In genomic region chr11:106216281-106216680, GRCh38 we compare ENCODE assay signal across 19 cellular contexts.
A peak's percentile ranks its signal among the peaks of the same experiment; 100 is the strongest.
DNase-seq lines count a peak whose midpoint lies in the region; ATAC-seq, FAIRE-seq and TF ChIP-seq lines count a peak whose summit lies in the region.
"Had no signal": no experiment of that assay in that cellular context is flagged by ENCODE, and none has a peak within 500 bp of the region (broad histone marks: within the 10 kb centered on the region; RNA-seq: fewer than 3 reads in every experiment).

No MANE protein-coding gene starts in this region.

- no peaks in the 10 kb centered on the region for H4K20me1 ChIP-seq in hepatocyte (ENCODE audit: insufficient read depth, poor library complexity, severe bottlenecking)

- intact Hi-C loops in left ventricle myocardium inferior (cut with micrococcal nuclease) (no loop called here), cardiac septum (cut with DNase I) (no loop called here)

- H3K27me3 ChIP-seq in left ventricle myocardium inferior (ENCODE audit: low read depth) (no peaks in the 10 kb centered on the region), hepatocyte (no peaks in the 10 kb centered on the region)
- H3K27me3 ChIP-seq: SJSA1 had no signal

- TF ChIP-seq CTCF in left ventricle myocardium inferior (IDR thresholded peaks at IDR 0.05; ENCODE audit: borderline replicate concordance) (no peak), choroid plexus epithelial cell (conservative IDR thresholded peaks at IDR 0.05; ENCODE audit: low read depth, low read length) (no peak), hepatocyte (IDR thresholded peaks at IDR 0.05; ENCODE audit: poor library complexity) (no peak)

- H3K4me2 ChIP-seq in hepatocyte, result peak overlapping the region; percentile 3

- H3K9me3 ChIP-seq in left ventricle myocardium inferior (replicated peaks) (peaks cover 15% of the 10 kb centered on the region), hepatocyte (ENCODE audit: low read depth) (no peaks in the 10 kb centered on the region)
- H3K9me3 ChIP-seq: SJSA1 had no signal

- H3K27ac ChIP-seq in left ventricle myocardium inferior (replicated peaks), result no peak overlapping the region
- H3K27ac ChIP-seq in hepatocyte, result peak overlapping the region; percentile 42
- H3K27ac ChIP-seq: C4-2B, SJSA1 had no signal

- DNase-seq in left ventricle myocardium inferior (peak; percentile 42), cardiac septum (ENCODE audit: low spot score) (no peak), choroid plexus epithelial cell (ENCODE audit: low read depth) (peak; percentile 50), hepatocyte (ENCODE audit: low spot score) (no peak), left lobe of liver (ENCODE audit: low spot score) (no peak), RCC 7860 (ENCODE audit: low spot score) (no peak)
- DNase-seq: CD8-positive, alpha-beta memory T cell; MV-4-11; NCI-H1105 treated with DMSO at 0.1 percent for 48 hours; NCI-H2029 treated with DMSO at 0.1 percent for 48 hours; NCI-H226; NCI-H524; NCI-H774; NK-92 treated with Interleukin-12 subunit alpha and Interleukin-12 subunit beta, amount 100 ng/mL, for 24 hours had no signal

- no peaks in the 10 kb centered on the region for H3K9me2 ChIP-seq in hepatocyte (replicated peaks; ENCODE audit: insufficient read depth)

- H2AFZ ChIP-seq in hepatocyte, result no peak overlapping the region

- H3K4me3 ChIP-seq in left ventricle myocardium inferior, result no peak overlapping the region
- no peak overlapping the region for H3K4me3 ChIP-seq in choroid plexus epithelial cell (ENCODE audit: low read depth, low read length)
- no peak overlapping the region for H3K4me3 ChIP-seq in hepatocyte
- H3K4me3 ChIP-seq: SJSA1 had no signal

- H3K4me1 ChIP-seq in left ventricle myocardium inferior, result no peaks in the 10 kb centered on the region
- H3K4me1 ChIP-seq in hepatocyte (ENCODE audit: insufficient read depth), result peaks cover 27% of the 10 kb centered on the region
- H3K4me1 ChIP-seq: SJSA1 had no signal

- no peaks in the 10 kb centered on the region for H3K79me2 ChIP-seq in hepatocyte

- FAIRE-seq in RCC 7860 (lab: Jason Lieb, UNC), result no peak
- FAIRE-seq: A204.1, G401.6 had no signal

- no peaks in the 10 kb centered on the region for H3K36me3 ChIP-seq in left ventricle myocardium inferior
- H3K36me3 ChIP-seq in hepatocyte (replicated peaks; ENCODE audit: insufficient read depth, low read depth), result no peaks in the 10 kb centered on the region
- H3K36me3 ChIP-seq: SJSA1 had no signal

- ATAC-seq in HG03565 (IDR thresholded peaks at IDR 0.05; ENCODE audit: unreplicated experiment) (no peak), left lobe of liver (no peak)

- WGBS in hepatocyte (ENCODE audit: low lambda C conversion rate, missing lambda C conversion rate), result 52% methylated on average over 1 of the region's 1 CpG

Comparison
In these comparisons a context has a peak if more than half of its experiments do, and no peak if none do; other contexts are left out.
1. DNase-seq: peak in left ventricle myocardium inferior (single experiment) and choroid plexus epithelial cell (single experiment); none in cardiac septum (single experiment), hepatocyte (single experiment), left lobe of liver (single experiment) and RCC 7860 (single experiment).